ENCODE assay signal across 8 cellular contexts in the genomic region with DNA sequence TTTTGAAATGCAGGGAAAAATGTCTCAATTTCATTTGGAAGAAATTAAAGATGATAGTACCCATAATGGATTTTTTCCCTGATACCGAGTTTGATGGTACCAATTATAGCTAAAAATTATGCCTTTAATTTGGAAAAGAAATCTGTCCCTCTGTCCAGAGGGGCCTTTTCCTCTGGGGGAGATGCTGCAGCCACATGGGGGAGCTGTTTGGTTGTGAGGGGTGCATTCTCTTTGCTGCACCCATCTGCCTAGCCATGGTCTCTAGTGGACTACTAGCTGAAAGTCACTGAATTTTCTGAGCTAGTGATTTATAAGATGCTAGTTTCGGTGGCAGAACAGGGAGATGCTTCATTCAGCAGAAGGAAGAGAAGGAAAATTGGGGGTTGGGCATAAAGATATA. TPM values are rescaled to one million over a fixed set of nuclear protein-coding genes. Genes with fewer than 3 reads are reported as not detected.
A peak's percentile ranks its signal among the peaks of the same experiment; 100 is the strongest.
DNase-seq lines count a peak whose midpoint lies in the region; ATAC-seq and TF ChIP-seq lines count a peak whose summit lies in the region.

No MANE protein-coding gene starts in this region.

- H3K4me3 ChIP-seq in BE2C (ENCODE audit: low read depth, low read length) (no peak overlapping the region), kidney epithelial cell (ENCODE audit: low read depth, low read length) (no peak overlapping the region)

- ATAC-seq in HG02938 (IDR thresholded peaks at IDR 0.05; ENCODE audit: unreplicated experiment) (no peak), HG03108 (IDR thresholded peaks at IDR 0.05; ENCODE audit: unreplicated experiment) (no peak)

- DNase-seq in BE2C (peak; percentile 63), HFFc6 (peak; percentile 14), kidney epithelial cell (ENCODE audit: low read depth) (no peak), T1000 (lab: John Stamatoyannopoulos, UW) (no peak), NCI-H345 (lab: John Stamatoyannopoulos, UW) (no peak)
- DNase-seq in activated naive CD4-positive, alpha-beta T cell treated with anti-CD3 and anti-CD28 coated beads for 36 hours, result peak; percentile 69

- no peaks in the 10 kb centered on the region for H3K9me3 Mint-ChIP-seq in HFFc6
- no peaks in the 10 kb centered on the region for H3K9me3 Mint-ChIP-seq in activated naive CD4-positive, alpha-beta T cell treated with anti-CD3 and anti-CD28 coated beads for 36 hours

- no peaks in the 10 kb centered on the region; the same call in 1 of the 2 replicates for H3K27me3 Mint-ChIP-seq in HFFc6 (ENCODE audit: insufficient read depth)
- H3K27me3 Mint-ChIP-seq in activated naive CD4-positive, alpha-beta T cell treated with anti-CD3 and anti-CD28 coated beads for 36 hours (ENCODE audit: low read depth), result no peaks in the 10 kb centered on the region

- H3K4me1 Mint-ChIP-seq in HFFc6 (ENCODE audit: low read depth), result no peaks in the 10 kb centered on the region
- H3K4me1 Mint-ChIP-seq in activated naive CD4-positive, alpha-beta T cell treated with anti-CD3 and anti-CD28 coated beads for 36 hours (ENCODE audit: low read depth), result peaks cover 10% of the 10 kb centered on the region

- H3K27ac Mint-ChIP-seq in HFFc6, result no peak overlapping the region
- H3K27ac Mint-ChIP-seq in activated naive CD4-positive, alpha-beta T cell treated with anti-CD3 and anti-CD28 coated beads for 36 hours, result no peak overlapping the region

- H3K9me3 ChIP-seq in BE2C, result no peaks in the 10 kb centered on the region

- intact Hi-C loops in activated naive CD4-positive, alpha-beta T cell treated with anti-CD3 and anti-CD28 coated beads for 36 hours (cut with micrococcal nuclease), result no loop called here

- TF ChIP-seq CTCF in BE2C (IDR thresholded peaks at IDR 0.05; ENCODE audit: low read depth, low read length), result peak; percentile 90
- peak; percentile 79 for TF ChIP-seq CTCF in HFFc6 (IDR thresholded peaks at IDR 0.05)
- TF ChIP-seq CTCF in kidney epithelial cell (IDR thresholded peaks at IDR 0.05; ENCODE audit: insufficient read depth, low read length, poor library complexity, severe bottlenecking), result peak; percentile 53

- CTCF ChIA-PET in activated naive CD4-positive, alpha-beta T cell treated with anti-CD3 and anti-CD28 coated beads for 36 hours (lab: Charles Lee), result interaction anchor here (0.6 to 3.8 kb wide), 23 partner anchors 9 to 311 kb away, joined by 3 to 44 read pairs (median 4); partner anchors contain the start of genes ALG2 and SEC61B

- H3K4me3 Mint-ChIP-seq in HFFc6, result no peak overlapping the region
- no peak overlapping the region for H3K4me3 Mint-ChIP-seq in activated naive CD4-positive, alpha-beta T cell treated with anti-CD3 and anti-CD28 coated beads for 36 hours

- H3K4me1 ChIP-seq in BE2C, result no peaks in the 10 kb centered on the region

- H3K36me3 ChIP-seq in BE2C, result peaks cover 28% of the 10 kb centered on the region
- H3K36me3 ChIP-seq in kidney epithelial cell (ENCODE audit: control insufficient read depth, insufficient read depth, low read length), result peaks cover 3% of the 10 kb centered on the region

- peaks cover 19% of the 10 kb centered on the region for H3K36me3 Mint-ChIP-seq in HFFc6 (ENCODE audit: low read depth)
- H3K36me3 Mint-ChIP-seq in activated naive CD4-positive, alpha-beta T cell treated with anti-CD3 and anti-CD28 coated beads for 36 hours (ENCODE audit: low read depth), result peaks cover 21% of the 10 kb centered on the region

- H3K27me3 ChIP-seq in BE2C (no peaks in the 10 kb centered on the region), kidney epithelial cell (ENCODE audit: control insufficient read depth, insufficient read depth, low read length) (no peaks in the 10 kb centered on the region)

RNA-seq across cellular contexts. Expression of gene SEC61B, which starts 9.6 kb away (rescaled TPM):
- polyA plus RNA-seq in BE2C (2012; ENCODE audit: insufficient read depth, insufficient read length, low read depth), result 283 TPM
- total RNA-seq in HFFc6 (2021; fragmentation: NEBNext Ultra II Directional; extraction: Animal tissue kit (Norgen Biotek cat#: 25700)), result 100 to 1,000 TPM; 234 to 281 (median 252) TPM
- 100 to 1,000 TPM; 105 TPM for total RNA-seq in activated naive CD4-positive, alpha-beta T cell treated with anti-CD3 and anti-CD28 coated beads for 36 hours
- total RNA-seq in kidney epithelial cell, result 230 and 244 TPM in 2 replicates

RNA-seq across cellular contexts. Expression of gene ALG2, which starts 10.0 kb away (rescaled TPM):
- polyA plus RNA-seq in BE2C (2012; ENCODE audit: insufficient read depth, insufficient read length, low read depth), result 77.9 TPM
- 10 to 100 TPM; 30.4 to 42.2 (median 38.3) TPM for total RNA-seq in HFFc6 (2021; fragmentation: NEBNext Ultra II Directional; extraction: Animal tissue kit (Norgen Biotek cat#: 25700))
- total RNA-seq in activated naive CD4-positive, alpha-beta T cell treated with anti-CD3 and anti-CD28 coated beads for 36 hours, result 10 to 100 TPM; 11.3 to 11.8 TPM
- 52.4 and 54.1 TPM in 2 replicates for total RNA-seq in kidney epithelial cell

Comparison
In these comparisons a context has a peak if more than half of its experiments do, and no peak if none do; other contexts are left out.
1. DNase-seq: peak in BE2C (single experiment), HFFc6 (single experiment) and activated naive CD4-positive, alpha-beta T cell treated with anti-CD3 and anti-CD28 coated beads for 36 hours (single experiment); none in kidney epithelial cell (single experiment), T1000 (single experiment) and NCI-H345 (single experiment).
2. Peak in every context shown above with its lines, with median percentiles within 50 percentile points of each other: CTCF ChIP-seq.